Comparison of ENCODE assay signal across 1 cellular context in the genomic region with DNA sequence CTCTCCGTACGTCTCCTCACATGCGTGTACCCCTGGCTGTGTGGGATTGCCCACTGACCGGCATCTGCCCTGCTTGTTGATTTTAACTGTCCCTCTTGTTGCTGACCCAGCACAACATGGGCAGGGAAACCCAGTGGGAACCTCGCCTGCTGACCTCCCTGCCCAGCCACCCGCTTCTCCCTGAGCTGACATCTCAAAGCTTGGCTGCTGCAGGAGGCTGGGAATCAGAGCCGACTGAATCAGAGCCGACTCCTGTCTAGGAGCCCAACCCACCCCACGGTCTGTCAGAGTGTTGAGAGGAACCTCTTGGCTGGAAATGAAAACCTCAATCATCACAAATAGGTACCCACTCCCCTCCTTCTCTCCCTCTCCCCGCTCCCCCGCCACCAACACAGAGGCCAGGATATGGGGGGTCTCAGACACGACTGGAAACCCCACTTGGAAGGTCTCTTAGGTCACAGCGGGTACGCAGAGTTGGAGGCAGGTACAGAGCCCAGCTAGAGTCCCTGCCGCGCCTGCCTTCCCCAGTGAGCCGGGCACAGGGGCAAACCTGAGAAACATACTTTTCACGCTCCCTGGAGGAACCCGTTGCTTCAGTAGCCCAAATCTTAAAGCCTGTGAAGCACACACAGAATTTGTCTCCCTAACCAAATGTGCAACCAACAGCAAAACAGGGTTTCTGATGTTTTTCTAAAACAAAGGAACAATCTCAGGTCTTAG.
TF ChIP-seq lines count a peak whose summit lies in the region.

No MANE protein-coding gene starts in this region.

TF ChIP-seq in H1, 55 proteins besides CTCF, POLR2A, EP300 and RAD21:
- no peak for TF ChIP-seq SP1 (IDR thresholded peaks at IDR 0.05; ENCODE audit: low read depth, low read length)
- TF ChIP-seq CTBP2 (IDR thresholded peaks at IDR 0.05; ENCODE audit: borderline replicate concordance, insufficient read depth, insufficient read length, low read length), result no peak
- no peak for TF ChIP-seq KDM5A (IDR thresholded peaks at IDR 0.05; ENCODE audit: low read length)
- no peak for TF ChIP-seq CHD2 (IDR thresholded peaks at IDR 0.05; ENCODE audit: low read length)
- no peak for TF ChIP-seq POU5F1 (IDR thresholded peaks at IDR 0.05; ENCODE audit: low read depth, low read length)
- TF ChIP-seq CBX8 (IDR thresholded peaks at IDR 0.05; ENCODE audit: borderline replicate concordance, low read depth, low read length), result no peak
- TF ChIP-seq SIN3A (conservative IDR thresholded peaks at IDR 0.05 in 1 of 2, IDR thresholded peaks at IDR 0.05 in 1 of 2; ENCODE audit: low read depth in 1 of 2, low read length in 2 of 2), result no peak
- TF ChIP-seq TCF12 (IDR thresholded peaks at IDR 0.05; ENCODE audit: low read depth, low read length), result no peak
- TF ChIP-seq NANOG (IDR thresholded peaks at IDR 0.05; ENCODE audit: insufficient read depth, low read depth, low read length, poor library complexity, severe bottlenecking), result no peak
- no peak for TF ChIP-seq HDAC2 (IDR thresholded peaks at IDR 0.05; ENCODE audit: borderline replicate concordance in 1 of 2, low read depth in 2 of 2, low read length in 2 of 2)
- no peak for TF ChIP-seq CREB1 (IDR thresholded peaks at IDR 0.05)
- TF ChIP-seq, protein P1, sequence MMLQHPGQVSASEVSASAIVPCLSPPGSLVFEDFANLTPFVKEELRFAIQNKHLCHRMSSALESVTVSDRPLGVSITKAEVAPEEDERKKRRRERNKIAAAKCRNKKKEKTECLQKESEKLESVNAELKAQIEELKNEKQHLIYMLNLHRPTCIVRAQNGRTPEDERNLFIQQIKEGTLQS (IDR thresholded peaks at IDR 0.05; ENCODE audit: insufficient read depth, low read depth, low read length), result no peak
- no peak for TF ChIP-seq SIRT6 (IDR thresholded peaks at IDR 0.05; ENCODE audit: low read length)
- TF ChIP-seq JUND (IDR thresholded peaks at IDR 0.05; ENCODE audit: low read length), result no peak
- TF ChIP-seq SRF (IDR thresholded peaks at IDR 0.05; ENCODE audit: low read depth, low read length), result no peak
- no peak for TF ChIP-seq RNF2 (IDR thresholded peaks at IDR 0.05; ENCODE audit: borderline replicate concordance, low read depth, low read length, missing control alignments, poor library complexity, severe bottlenecking)
- TF ChIP-seq, protein P2, sequence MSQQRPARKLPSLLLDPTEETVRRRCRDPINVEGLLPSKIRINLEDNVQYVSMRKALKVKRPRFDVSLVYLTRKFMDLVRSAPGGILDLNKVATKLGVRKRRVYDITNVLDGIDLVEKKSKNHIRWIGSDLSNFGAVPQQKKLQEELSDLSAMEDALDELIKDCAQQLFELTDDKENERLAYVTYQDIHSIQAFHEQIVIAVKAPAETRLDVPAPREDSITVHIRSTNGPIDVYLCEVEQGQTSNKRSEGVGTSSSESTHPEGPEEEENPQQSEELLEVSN (IDR thresholded peaks at IDR 0.05), result no peak
- no peak for TF ChIP-seq SUZ12 (IDR thresholded peaks at IDR 0.05; ENCODE audit: low read length)
- no peak for TF ChIP-seq TAF1 (IDR thresholded peaks at IDR 0.05; ENCODE audit: low read depth, low read length)
- TF ChIP-seq PHF8 (conservative IDR thresholded peaks at IDR 0.05; ENCODE audit: low read depth, low read length), result no peak
TF ChIP-seq in H1: peak in this region for 0.
